ENCODE assay signal across 8 cellular contexts in the genomic region with DNA sequence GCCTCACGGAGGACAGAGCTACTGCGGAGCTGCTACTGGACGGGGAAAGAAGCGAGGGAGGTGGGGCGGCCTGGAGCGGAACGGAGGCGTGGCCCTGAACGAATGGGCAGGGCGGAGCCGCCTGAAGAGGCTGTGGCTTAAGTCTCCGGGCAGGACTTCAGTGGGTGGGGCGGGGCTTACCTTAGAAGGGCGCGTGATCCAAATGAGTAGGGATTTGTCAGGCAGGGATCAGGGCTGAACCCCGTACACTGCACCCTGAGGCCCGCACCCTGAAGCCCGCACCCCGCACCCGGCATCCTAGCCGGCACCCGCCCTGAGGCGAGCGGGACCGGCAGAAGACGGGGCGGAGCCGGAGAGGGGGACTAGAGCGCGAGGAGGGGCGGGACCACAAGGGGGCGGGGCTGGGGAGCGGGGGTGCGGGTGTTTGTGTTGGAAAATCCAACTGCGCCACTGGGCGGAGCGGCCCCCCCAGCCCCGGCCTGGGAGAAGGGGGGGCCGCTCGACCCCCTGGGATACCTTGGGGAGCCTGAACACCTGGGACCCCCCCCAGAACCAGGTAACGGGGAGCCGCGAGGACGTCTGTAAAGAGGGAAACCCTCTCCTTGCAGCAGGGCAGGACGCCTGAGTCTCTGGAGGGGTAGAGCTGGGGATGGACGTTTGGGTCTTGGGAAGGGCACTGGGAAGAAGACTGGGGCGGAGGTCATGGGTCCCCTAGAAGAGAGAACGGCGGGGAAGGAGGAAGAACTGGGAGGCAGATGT. TPM values are rescaled to one million over a fixed set of nuclear protein-coding genes. Genes with fewer than 3 reads are reported as not detected.
DNase-seq lines count a peak whose midpoint lies in the region; ATAC-seq and TF ChIP-seq lines count a peak whose summit lies in the region.

Gene KDM6B (plus strand): TSS at position 423 of the 759 bp plus-strand sequence. CDS start 11,338 bp downstream, outside the sequence.

- peaks cover 28% of the 10 kb centered on the region for H3K4me1 Mint-ChIP-seq in nephron
- H3K4me1 Mint-ChIP-seq in stimulated activated naive CD8-positive, alpha-beta T cell treated with anti-CD3 and anti-CD28 coated beads, Interleukin-15, Interleukin-2, amounts not matched to agents 100 ng/mL and 50 ng/mL, for 24 hours (ENCODE audit: low read depth) = peaks cover 46% of the 10 kb centered on the region

- no peak for TF ChIP-seq CTCF in nephron (IDR thresholded peaks at IDR 0.05; ENCODE audit: unreplicated experiment in 3 of 3)

- H3K27ac Mint-ChIP-seq in nephron = peak within 1 kb of the TSS; percentile 74 to 99 (median 95)
- peak within 1 kb of the TSS; percentile 95 for H3K27ac Mint-ChIP-seq in stimulated activated naive CD8-positive, alpha-beta T cell treated with anti-CD3 and anti-CD28 coated beads, Interleukin-15, Interleukin-2, amounts not matched to agents 100 ng/mL and 50 ng/mL, for 24 hours

- H3K36me3 Mint-ChIP-seq in nephron (ENCODE audit: low read depth) = no peaks in the 10 kb centered on the region
- H3K36me3 Mint-ChIP-seq in stimulated activated naive CD8-positive, alpha-beta T cell treated with anti-CD3 and anti-CD28 coated beads, Interleukin-15, Interleukin-2, amounts not matched to agents 100 ng/mL and 50 ng/mL, for 24 hours (ENCODE audit: low read depth) = no peaks in the 10 kb centered on the region

- peak; percentile 33 for ATAC-seq in GM21737 (IDR thresholded peaks at IDR 0.05; ENCODE audit: unreplicated experiment)

- in situ Hi-C loops in SK-MEL-5 (cut with HindIII; ENCODE audit: low pct_unique_long_range_greater_than_20kb, low sequenced_read_pairs) = no loop called here

- peak within 1 kb of the TSS; percentile 92 to 97 (median 92) for H3K4me3 Mint-ChIP-seq in nephron
- peak within 1 kb of the TSS; percentile 90 for H3K4me3 Mint-ChIP-seq in stimulated activated naive CD8-positive, alpha-beta T cell treated with anti-CD3 and anti-CD28 coated beads, Interleukin-15, Interleukin-2, amounts not matched to agents 100 ng/mL and 50 ng/mL, for 24 hours

- DNase-seq in DMS 273 (lab: John Stamatoyannopoulos, UW; ENCODE audit: unreplicated experiment) = peak; percentile 91
- peak; percentile 92 for DNase-seq in LoVo (ENCODE audit: low spot score)
- peak; percentile 92 for DNase-seq in SK-MEL-5 (ENCODE audit: low read depth, low spot score)
- peak; percentile 69 for DNase-seq in activated gamma-delta T cell treated with anti-CD3 and anti-CD28 coated beads, Interleukin-2, amount 50 U/mL, for 16 hours (ENCODE audit: low read depth)
- peak; percentile 84 for DNase-seq in fibroblast of the conjunctiva (ENCODE audit: low read depth)

- no peaks in the 10 kb centered on the region for H3K9me3 Mint-ChIP-seq in nephron
- no peaks in the 10 kb centered on the region for H3K9me3 Mint-ChIP-seq in stimulated activated naive CD8-positive, alpha-beta T cell treated with anti-CD3 and anti-CD28 coated beads, Interleukin-15, Interleukin-2, amounts not matched to agents 100 ng/mL and 50 ng/mL, for 24 hours

- peaks cover 24% of the 10 kb centered on the region for H3K27me3 Mint-ChIP-seq in nephron (ENCODE audit: low read depth)
- H3K27me3 Mint-ChIP-seq in stimulated activated naive CD8-positive, alpha-beta T cell treated with anti-CD3 and anti-CD28 coated beads, Interleukin-15, Interleukin-2, amounts not matched to agents 100 ng/mL and 50 ng/mL, for 24 hours = peaks cover 4% of the 10 kb centered on the region

RNA-seq across cellular contexts. Expression of gene KDM6B, which starts in this region (rescaled TPM):
- 1.6 and 2.4 TPM in 2 replicates for total RNA-seq in SK-MEL-5 (2014; rRNA removed; shearing (Covaris generic))
- polyA plus RNA-seq in SK-MEL-5 (2015; cell fraction: cytosol; rRNA removed) = 12.0 and 18.1 TPM in 2 replicates
- polyA plus RNA-seq in SK-MEL-5 (2015; cell fraction: nucleus; rRNA removed) = 18.7 and 19.8 TPM in 2 replicates

Comparison
In these comparisons a context has a peak if more than half of its experiments do, and no peak if none do; other contexts are left out.
1. Peak in every context shown above with its lines: DNase-seq and ATAC-seq.